8 cellular contexts compared by ENCODE assay signal in the genomic region with DNA sequence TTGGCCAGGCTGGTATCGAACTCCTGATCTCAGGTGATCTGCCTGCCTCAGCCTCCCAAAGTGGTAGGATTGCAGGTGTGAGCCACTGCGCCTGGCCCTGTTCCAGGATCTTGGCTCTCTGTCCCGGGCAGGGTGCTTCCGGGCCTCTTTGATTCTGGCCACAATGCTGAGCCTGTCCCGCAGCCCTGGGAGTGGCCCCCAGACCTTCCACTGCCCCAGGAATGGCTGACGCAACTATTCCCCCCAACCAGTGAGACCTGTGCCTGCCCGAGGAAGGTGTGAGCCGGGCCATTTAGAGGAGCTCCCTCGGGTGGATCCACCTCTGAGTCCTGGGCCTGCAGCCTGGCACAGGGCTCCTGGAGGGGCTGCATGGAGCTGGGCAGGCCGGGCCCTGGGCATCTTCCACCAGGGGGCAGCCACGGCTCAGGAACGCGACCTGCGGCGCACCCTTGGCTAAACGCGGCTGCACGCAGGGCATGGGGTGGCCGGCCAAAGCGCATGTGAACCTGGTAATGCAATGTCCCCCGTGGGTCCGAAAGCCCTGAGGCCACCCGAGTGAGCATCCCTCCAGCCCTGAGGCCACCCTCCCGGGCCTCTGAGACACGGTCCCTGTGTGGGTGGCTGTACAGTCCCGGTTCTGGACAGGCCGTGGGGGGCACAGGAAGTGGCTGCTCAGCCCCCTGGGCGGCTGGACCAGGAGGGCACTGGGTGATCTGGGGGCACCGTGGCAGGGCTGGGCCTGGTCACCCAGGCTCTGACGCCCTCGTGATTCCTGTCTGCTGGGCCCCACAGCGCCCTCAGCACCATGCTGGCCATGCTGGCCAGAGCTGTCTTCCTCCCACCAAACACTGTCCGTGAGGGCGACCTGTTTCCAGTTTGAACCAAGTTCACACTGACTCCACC. TPM values are rescaled to one million over a fixed set of nuclear protein-coding genes. Genes with fewer than 3 reads are reported as not detected.
A peak's percentile ranks its signal among the peaks of the same experiment; 100 is the strongest.
DNase-seq lines count a peak whose midpoint lies in the region; ATAC-seq and TF ChIP-seq lines count a peak whose summit lies in the region.

No MANE protein-coding gene starts in this region.

- no peaks in the 10 kb centered on the region for H3K9me3 ChIP-seq in duodenal mucosa (ENCODE audit: control insufficient read depth in 1 of 2, low read length in 2 of 2)

- H3K4me1 ChIP-seq in ACC112 (ENCODE audit: control insufficient read depth, insufficient read depth, low read length, unreplicated experiment) (peaks cover 6% of the 10 kb centered on the region), duodenal mucosa (ENCODE audit: control insufficient read depth in 1 of 2, insufficient read depth in 2 of 2, low read length in 2 of 2) (peaks cover 7 to 11% of the 10 kb centered on the region in 2 donors)

- intact Hi-C loops in activated CD8-positive, alpha-beta T cell treated with anti-CD3 and anti-CD28 coated beads for 36 hours (cut with micrococcal nuclease), result loop anchor here (10.0 kb wide), 1 partner anchor 73 kb away; no protein-coding TSS in a partner anchor

- peak overlapping the region; percentile 51 to 55 for H3K9ac ChIP-seq in duodenal mucosa (ENCODE audit: low read depth in 1 of 2, low read length in 2 of 2)

- peak overlapping the region; percentile 79 for H2AFZ ChIP-seq in ACC112 (ENCODE audit: low read length, unreplicated experiment)

- CTCF ChIA-PET in activated CD8-positive, alpha-beta T cell treated with anti-CD3 and anti-CD28 coated beads for 36 hours (lab: Charles Lee), result interaction anchor here (0.7 to 7.3 kb wide), 28 partner anchors 8 to 264 kb away, joined by 3 to 146 read pairs (median 4); no protein-coding TSS in a partner anchor

- POLR2A ChIA-PET in activated CD8-positive, alpha-beta T cell treated with anti-CD3 and anti-CD28 coated beads for 36 hours (lab: Charles Lee), result interaction anchor here (0.7 kb wide), 1 partner anchor 401 kb away, joined by 3 read pairs; no protein-coding TSS in a partner anchor

- H3K4me3 ChIP-seq in ACC112 (ENCODE audit: low read depth, low read length) (peak overlapping the region; percentile 65), duodenal mucosa (ENCODE audit: low read depth in 1 of 2, low read length in 2 of 2) (peak overlapping the region; percentile 63 to 71)

- H3K4me3 Mint-ChIP-seq in activated CD8-positive, alpha-beta T cell treated with anti-CD3 and anti-CD28 coated beads for 36 hours, result peak overlapping the region; percentile 49

- peak; percentile 79 for TF ChIP-seq CTCF in activated CD8-positive, alpha-beta T cell treated with anti-CD3 and anti-CD28 coated beads for 36 hours (IDR thresholded peaks at IDR 0.05)

- no peaks in the 10 kb centered on the region for H3K27me3 ChIP-seq in ACC112 (ENCODE audit: insufficient read depth, low read length)
- no peaks in the 10 kb centered on the region for H3K27me3 ChIP-seq in duodenal mucosa (ENCODE audit: control insufficient read depth in 1 of 2, insufficient read depth in 2 of 2, low read length in 2 of 2)

- H3K36me3 ChIP-seq in ACC112 (ENCODE audit: insufficient read depth, low read length), result no peaks in the 10 kb centered on the region
- H3K36me3 ChIP-seq in duodenal mucosa (ENCODE audit: control insufficient read depth in 1 of 2, insufficient read depth in 2 of 2, low read length in 2 of 2), result no peaks in the 10 kb centered on the region

- H3K36me3 Mint-ChIP-seq in activated CD8-positive, alpha-beta T cell treated with anti-CD3 and anti-CD28 coated beads for 36 hours (ENCODE audit: low read depth), result no peaks in the 10 kb centered on the region

- DNase-seq in NCI-H748 (lab: John Stamatoyannopoulos, UW; ENCODE audit: unreplicated experiment) (peak; percentile 76), medulla oblongata (ENCODE audit: extremely low spot score) (peak; percentile 79)
- peak; percentile 88 for DNase-seq in activated CD8-positive, alpha-beta T cell treated with anti-CD3 and anti-CD28 coated beads for 36 hours
- DNase-seq in stimulated activated CD4-positive, alpha-beta T cell treated with anti-CD3 and anti-CD28 coated beads, TNF-alpha, amount 100 ng/mL, for 48 hours (ENCODE audit: low read depth in 3 of 3), result peak; percentile 61 to 87 (median 73)

- H3K27ac Mint-ChIP-seq in activated CD8-positive, alpha-beta T cell treated with anti-CD3 and anti-CD28 coated beads for 36 hours, result peak overlapping the region; percentile 46

- peaks cover 6% of the 10 kb centered on the region for H3K4me1 Mint-ChIP-seq in activated CD8-positive, alpha-beta T cell treated with anti-CD3 and anti-CD28 coated beads for 36 hours (ENCODE audit: low read depth)

- peaks cover 2% of the 10 kb centered on the region for H3K27me3 Mint-ChIP-seq in activated CD8-positive, alpha-beta T cell treated with anti-CD3 and anti-CD28 coated beads for 36 hours

- peak; percentile 90 for ATAC-seq in GM18511 (IDR thresholded peaks at IDR 0.05; ENCODE audit: unreplicated experiment)
- ATAC-seq in HG03139 (IDR thresholded peaks at IDR 0.05; ENCODE audit: unreplicated experiment), result peak; percentile 63
- ATAC-seq in activated CD8-positive, alpha-beta T cell treated with anti-CD3 and anti-CD28 coated beads for 36 hours, result peak; percentile 96

- no peaks in the 10 kb centered on the region for H3K9me3 Mint-ChIP-seq in activated CD8-positive, alpha-beta T cell treated with anti-CD3 and anti-CD28 coated beads for 36 hours

- H3K27ac ChIP-seq in ACC112 (ENCODE audit: low read depth, low read length) (no peak overlapping the region), duodenal mucosa (ENCODE audit: low read depth, low read length) (no peak overlapping the region)

- no peaks in the 10 kb centered on the region for H3K79me2 ChIP-seq in ACC112 (ENCODE audit: control insufficient read depth, insufficient read depth, low read length, unreplicated experiment)

RNA-seq across cellular contexts. Expression of gene GRIFIN, which starts 24.8 kb away (rescaled TPM):
- not detected for total RNA-seq in activated CD8-positive, alpha-beta T cell treated with anti-CD3 and anti-CD28 coated beads for 36 hours

RNA-seq across cellular contexts. Expression of gene CHST12, which starts 48.0 kb away (rescaled TPM):
- 1 to 10 TPM; 2.9 to 4.7 TPM for total RNA-seq in activated CD8-positive, alpha-beta T cell treated with anti-CD3 and anti-CD28 coated beads for 36 hours
